25 cellular contexts compared by ENCODE assay signal in the genomic region with DNA sequence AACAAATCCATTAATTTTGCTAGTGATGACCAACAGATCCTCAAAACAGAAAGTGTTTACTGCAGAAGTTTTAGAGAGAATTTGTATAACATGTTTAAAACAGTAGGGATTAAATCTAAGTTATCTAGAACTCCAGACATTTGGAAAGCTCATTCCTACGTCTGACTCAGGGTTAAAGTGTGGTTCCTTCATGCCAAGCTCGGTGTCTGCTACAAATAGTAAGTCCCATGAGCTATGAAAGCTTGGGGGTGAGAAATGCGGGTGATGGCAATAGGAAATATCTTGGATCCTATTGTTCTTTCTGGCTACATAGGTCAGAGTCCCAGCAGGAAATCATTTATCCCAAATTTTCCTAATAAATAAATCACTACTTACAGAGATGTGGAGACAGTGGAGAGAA.
"Had no signal": no experiment of that assay in that cellular context is flagged by ENCODE, and none has a peak within 500 bp of the region (broad histone marks: within the 10 kb centered on the region; RNA-seq: fewer than 3 reads in every experiment).

No MANE protein-coding gene starts in this region.

- H3K27me3 ChIP-seq: body of pancreas, esophagus squamous epithelium had no signal

- H3K4me3 ChIP-seq: body of pancreas, esophagus squamous epithelium had no signal

- DNase-seq: activated CD4-positive, alpha-beta memory T cell treated with anti-CD3 and anti-CD28 coated beads for 36 hours; activated CD4-positive, alpha-beta T cell treated with anti-CD3 and anti-CD28 coated beads for 36 hours; activated CD4-positive, alpha-beta T cell treated with anti-CD3 and anti-CD28 coated beads, Interleukin-2, amount 10 ng/mL, durations not matched to agents 24 days and 14 days; activated CD4-positive, CD25-positive, alpha-beta regulatory T cell; activated CD4-positive, CD25-positive, alpha-beta regulatory T cell treated with anti-CD3 and anti-CD28 coated beads, Interleukin-2, amount 50 U/mL, for 72 hours; activated CD8-positive, alpha-beta memory T cell treated with anti-CD3 and anti-CD28 coated beads, Interleukin-2, amount 10 ng/mL, durations not matched to agents 7 days and 5 days; activated CD8-positive, alpha-beta memory T cell treated with anti-CD3 and anti-CD28 coated beads, Interleukin-2, amount 50 U/mL, for 4 hours; activated CD8-positive, alpha-beta T cell treated with anti-CD3 and anti-CD28 coated beads, Interleukin-2, amount 10 ng/mL, durations not matched to agents 7 days and 5 days; activated gamma-delta T cell; activated naive CD4-positive, alpha-beta T cell; activated naive CD4-positive, alpha-beta T cell treated with anti-CD3 and anti-CD28 coated beads, Interleukin-2, amount 10 ng/mL, durations not matched to agents 7 days and 5 days; activated naive CD8-positive, alpha-beta T cell treated with anti-CD3 and anti-CD28 coated beads, Interleukin-2, amount 10 ng/mL, durations not matched to agents 7 days and 5 days; activated T-cell treated with anti-CD3 and anti-CD28 coated beads, Interleukin-2, amount 50 U/mL, for 1 hour; activated T-cell treated with anti-CD3 and anti-CD28 coated beads, Interleukin-2, amount 50 U/mL, for 48 hours; amniotic stem cell; anterior cingulate cortex; body of pancreas; caudate nucleus; cortex of kidney; dermis blood vessel endothelial cell; effector CD4-positive, alpha-beta T cell; esophagus squamous epithelium; foreskin fibroblast; T-helper 2 cell had no signal

- H3K4me1 ChIP-seq: body of pancreas, esophagus squamous epithelium had no signal

- H3K9me3 ChIP-seq: body of pancreas had no signal

- H3K36me3 ChIP-seq: esophagus squamous epithelium had no signal

- H3K27ac ChIP-seq: body of pancreas, epithelial cell of prostate, esophagus squamous epithelium had no signal
